Comparison of ENCODE assay signal across 30 cellular contexts in genomic region chr4:27668001-27668400, GRCh38.
"Had no signal": no experiment of that assay in that cellular context is flagged by ENCODE, and none has a peak within 500 bp of the region (broad histone marks: within the 10 kb centered on the region; RNA-seq: fewer than 3 reads in every experiment).

No MANE protein-coding gene starts in this region.

- H3K36me3 Mint-ChIP-seq: activated CD4-positive, alpha-beta memory T cell treated with anti-CD3 and anti-CD28 coated beads for 36 hours; activated CD8-positive, alpha-beta memory T cell treated with anti-CD3 and anti-CD28 coated beads, Interleukin-2, amount 10 ng/mL, durations not matched to agents 7 days and 5 days; activated naive CD4-positive, alpha-beta T cell treated with anti-CD3 and anti-CD28 coated beads, Interleukin-2, amount 50 U/mL, for 24 hours; activated naive CD8-positive, alpha-beta T cell treated with anti-CD3 and anti-CD28 coated beads for 36 hours had no signal

- H3K4me1 ChIP-seq: adrenal gland, colonic mucosa, esophagus muscularis mucosa, foreskin keratinocyte, gastroesophageal sphincter, heart right ventricle had no signal

- H3K9me3 Mint-ChIP-seq: activated CD4-positive, alpha-beta memory T cell treated with anti-CD3 and anti-CD28 coated beads for 36 hours; activated CD4-positive, alpha-beta T cell treated with anti-CD3 and anti-CD28 coated beads, Interleukin-2, amount 10 ng/mL, durations not matched to agents 24 days and 14 days; activated naive CD4-positive, alpha-beta T cell treated with anti-CD3 and anti-CD28 coated beads for 36 hours; activated naive CD4-positive, alpha-beta T cell treated with anti-CD3 and anti-CD28 coated beads, Interleukin-2, amount 50 U/mL, for 24 hours; activated naive CD8-positive, alpha-beta T cell treated with anti-CD3 and anti-CD28 coated beads for 36 hours; activated naive CD8-positive, alpha-beta T cell treated with anti-CD3 and anti-CD28 coated beads, Interleukin-2, amount 50 U/mL, for 24 hours; activated T-helper 1 cell treated with anti-CD3 and anti-CD28 coated beads, Interleukin-12 subunit alpha, Interleukin-12 subunit beta, Interleukin-2, Interleukin-4 antibody, amounts not matched to agents 30 ng/mL and 10 ng/mL and 1 ng/mL, durations not matched to agents 14 hours and 24 hours and 36 hours; activated T-helper 2 cell treated with anti-CD3 and anti-CD28 coated beads, Interferon-gamma antibody, Interleukin-2, Interleukin-4, amounts not matched to agents 10 μg/mL and 5 μg/mL and 100 μg/mL, durations not matched to agents 14 hours and 24 hours and 36 hours had no signal

- H3K36me3 ChIP-seq: adrenal gland, colonic mucosa, esophagus muscularis mucosa, gastroesophageal sphincter, heart right ventricle had no signal

- DNase-seq: activated CD4-positive, alpha-beta memory T cell treated with anti-CD3 and anti-CD28 coated beads for 36 hours; activated CD4-positive, alpha-beta T cell treated with anti-CD3 and anti-CD28 coated beads for 36 hours; activated CD4-positive, alpha-beta T cell treated with anti-CD3 and anti-CD28 coated beads, Interleukin-2, amount 10 ng/mL, durations not matched to agents 24 days and 14 days; activated CD4-positive, CD25-positive, alpha-beta regulatory T cell; activated CD4-positive, CD25-positive, alpha-beta regulatory T cell treated with anti-CD3 and anti-CD28 coated beads, Interleukin-2, amount 50 U/mL, for 72 hours; activated CD8-positive, alpha-beta memory T cell treated with anti-CD3 and anti-CD28 coated beads, Interleukin-2, amount 10 ng/mL, durations not matched to agents 7 days and 5 days; activated CD8-positive, alpha-beta memory T cell treated with anti-CD3 and anti-CD28 coated beads, Interleukin-2, amount 50 U/mL, for 4 hours; activated CD8-positive, alpha-beta T cell treated with anti-CD3 and anti-CD28 coated beads, Interleukin-2, amount 10 ng/mL, durations not matched to agents 7 days and 5 days; activated effector memory CD4-positive, alpha-beta T cell treated with anti-CD3 and anti-CD28 coated beads, Interleukin-2, amount 50 U/mL, for 16 hours; activated naive CD4-positive, alpha-beta T cell treated with anti-CD3 and anti-CD28 coated beads for 36 hours; activated naive CD8-positive, alpha-beta T cell treated with anti-CD3 and anti-CD28 coated beads for 36 hours; activated naive CD8-positive, alpha-beta T cell treated with anti-CD3 and anti-CD28 coated beads, Interleukin-2, amount 50 U/mL, for 24 hours; activated T-cell treated with anti-CD3 and anti-CD28 coated beads, Interleukin-2, amount 50 U/mL, for 1 hour; activated T-cell treated with anti-CD3 and anti-CD28 coated beads, Interleukin-2, amount 50 U/mL, for 48 hours; adrenal gland; amygdala; aorta; body of pancreas; caudate nucleus; colonic mucosa; effector CD8-positive, alpha-beta T cell; erythroblast; foreskin keratinocyte; heart right ventricle; T-helper 2 cell had no signal

- H3K27me3 Mint-ChIP-seq: activated CD4-positive, alpha-beta memory T cell treated with anti-CD3 and anti-CD28 coated beads for 36 hours; activated CD4-positive, alpha-beta T cell treated with anti-CD3 and anti-CD28 coated beads for 36 hours; activated CD4-positive, alpha-beta T cell treated with anti-CD3 and anti-CD28 coated beads, Interleukin-2, amount 10 ng/mL, durations not matched to agents 24 days and 14 days; activated CD8-positive, alpha-beta memory T cell treated with anti-CD3 and anti-CD28 coated beads, Interleukin-2, amount 10 ng/mL, durations not matched to agents 7 days and 5 days; activated naive CD4-positive, alpha-beta T cell treated with anti-CD3 and anti-CD28 coated beads, Interleukin-2, amount 50 U/mL, for 24 hours; activated naive CD8-positive, alpha-beta T cell treated with anti-CD3 and anti-CD28 coated beads for 36 hours; activated naive CD8-positive, alpha-beta T cell treated with anti-CD3 and anti-CD28 coated beads, Interleukin-2, amount 50 U/mL, for 24 hours had no signal

- H3K4me1 Mint-ChIP-seq: activated CD4-positive, alpha-beta T cell treated with anti-CD3 and anti-CD28 coated beads for 36 hours; activated CD4-positive, alpha-beta T cell treated with anti-CD3 and anti-CD28 coated beads, Interleukin-2, amount 10 ng/mL, durations not matched to agents 24 days and 14 days; activated CD8-positive, alpha-beta memory T cell treated with anti-CD3 and anti-CD28 coated beads, Interleukin-2, amount 10 ng/mL, durations not matched to agents 7 days and 5 days; activated naive CD4-positive, alpha-beta T cell treated with anti-CD3 and anti-CD28 coated beads, Interleukin-2, amount 50 U/mL, for 24 hours; activated naive CD8-positive, alpha-beta T cell treated with anti-CD3 and anti-CD28 coated beads for 36 hours; activated naive CD8-positive, alpha-beta T cell treated with anti-CD3 and anti-CD28 coated beads, Interleukin-2, amount 50 U/mL, for 24 hours had no signal

- H3K4me3 ChIP-seq: adrenal gland, body of pancreas, colonic mucosa, esophagus muscularis mucosa, gastroesophageal sphincter, heart right ventricle had no signal

- ATAC-seq: activated CD4-positive, alpha-beta T cell treated with anti-CD3 and anti-CD28 coated beads for 36 hours; activated CD8-positive, alpha-beta memory T cell treated with anti-CD3 and anti-CD28 coated beads, Interleukin-2, amount 10 ng/mL, durations not matched to agents 7 days and 5 days; activated CD8-positive, alpha-beta T cell treated with anti-CD3 and anti-CD28 coated beads, Interleukin-2, amount 10 ng/mL, durations not matched to agents 7 days and 5 days; activated naive CD8-positive, alpha-beta T cell treated with anti-CD3 and anti-CD28 coated beads, Interleukin-2, amount 50 U/mL, for 24 hours; body of pancreas; foreskin keratinocyte; gastroesophageal sphincter; heart right ventricle had no signal

- H3K4me3 Mint-ChIP-seq: activated CD4-positive, alpha-beta memory T cell treated with anti-CD3 and anti-CD28 coated beads for 36 hours; activated CD4-positive, alpha-beta T cell treated with anti-CD3 and anti-CD28 coated beads for 36 hours; activated CD4-positive, alpha-beta T cell treated with anti-CD3 and anti-CD28 coated beads, Interleukin-2, amount 10 ng/mL, durations not matched to agents 24 days and 14 days; activated CD8-positive, alpha-beta memory T cell treated with anti-CD3 and anti-CD28 coated beads, Interleukin-2, amount 10 ng/mL, durations not matched to agents 7 days and 5 days; activated CD8-positive, alpha-beta T cell treated with anti-CD3 and anti-CD28 coated beads, Interleukin-2, amount 10 ng/mL, durations not matched to agents 7 days and 5 days; activated naive CD4-positive, alpha-beta T cell treated with anti-CD3 and anti-CD28 coated beads for 36 hours; activated naive CD4-positive, alpha-beta T cell treated with anti-CD3 and anti-CD28 coated beads, Interleukin-2, amount 50 U/mL, for 24 hours; activated naive CD8-positive, alpha-beta T cell treated with anti-CD3 and anti-CD28 coated beads for 36 hours; activated naive CD8-positive, alpha-beta T cell treated with anti-CD3 and anti-CD28 coated beads, Interleukin-2, amount 50 U/mL, for 24 hours; activated T-helper 1 cell treated with anti-CD3 and anti-CD28 coated beads, Interleukin-12 subunit alpha, Interleukin-12 subunit beta, Interleukin-2, Interleukin-4 antibody, amounts not matched to agents 30 ng/mL and 10 ng/mL and 1 ng/mL, durations not matched to agents 14 hours and 24 hours and 36 hours had no signal

- H3K27ac Mint-ChIP-seq: activated CD4-positive, alpha-beta memory T cell treated with anti-CD3 and anti-CD28 coated beads for 36 hours; activated CD4-positive, alpha-beta T cell treated with anti-CD3 and anti-CD28 coated beads for 36 hours; activated CD4-positive, alpha-beta T cell treated with anti-CD3 and anti-CD28 coated beads, Interleukin-2, amount 10 ng/mL, durations not matched to agents 24 days and 14 days; activated CD8-positive, alpha-beta memory T cell treated with anti-CD3 and anti-CD28 coated beads, Interleukin-2, amount 10 ng/mL, durations not matched to agents 7 days and 5 days; activated CD8-positive, alpha-beta T cell treated with anti-CD3 and anti-CD28 coated beads, Interleukin-2, amount 10 ng/mL, durations not matched to agents 7 days and 5 days; activated naive CD4-positive, alpha-beta T cell treated with anti-CD3 and anti-CD28 coated beads for 36 hours; activated naive CD4-positive, alpha-beta T cell treated with anti-CD3 and anti-CD28 coated beads, Interleukin-2, amount 50 U/mL, for 24 hours; activated naive CD8-positive, alpha-beta T cell treated with anti-CD3 and anti-CD28 coated beads for 36 hours; activated naive CD8-positive, alpha-beta T cell treated with anti-CD3 and anti-CD28 coated beads, Interleukin-2, amount 50 U/mL, for 24 hours; activated T-helper 1 cell treated with anti-CD3 and anti-CD28 coated beads, Interleukin-12 subunit alpha, Interleukin-12 subunit beta, Interleukin-2, Interleukin-4 antibody, amounts not matched to agents 30 ng/mL and 10 ng/mL and 1 ng/mL, durations not matched to agents 14 hours and 24 hours and 36 hours; activated T-helper 2 cell treated with anti-CD3 and anti-CD28 coated beads, Interferon-gamma antibody, Interleukin-2, Interleukin-4, amounts not matched to agents 10 μg/mL and 5 μg/mL and 100 μg/mL, durations not matched to agents 14 hours and 24 hours and 36 hours had no signal

- H3K9me3 ChIP-seq: adrenal gland, body of pancreas, colonic mucosa, esophagus muscularis mucosa, gastroesophageal sphincter, heart right ventricle had no signal

- H3K27ac ChIP-seq: adrenal gland, body of pancreas, colonic mucosa, esophagus muscularis mucosa, foreskin keratinocyte, gastroesophageal sphincter, heart right ventricle had no signal

- H3K27me3 ChIP-seq: adrenal gland, body of pancreas, colonic mucosa, esophagus muscularis mucosa, foreskin keratinocyte, gastroesophageal sphincter, heart right ventricle had no signal
